8 cellular contexts compared by ENCODE assay signal in the genomic region with DNA sequence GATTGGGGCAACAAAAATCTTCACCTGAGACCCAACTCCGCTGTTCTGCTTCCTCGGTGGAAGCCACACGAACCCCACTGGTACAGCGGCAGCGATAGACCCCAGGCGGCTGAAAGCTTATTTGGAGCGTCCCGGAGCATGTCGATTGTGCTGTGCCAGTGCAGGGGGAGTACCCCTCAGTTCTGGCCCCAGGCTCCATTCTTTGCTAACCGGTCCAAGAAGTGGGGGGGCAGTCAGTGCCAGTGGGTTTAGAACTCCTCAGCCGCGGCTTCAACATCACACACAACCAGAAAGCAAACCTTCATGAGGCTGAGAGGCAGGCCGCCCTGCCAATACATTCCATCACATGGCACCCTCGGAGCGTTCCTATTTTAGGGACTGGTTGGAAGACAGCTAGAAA. TPM values are rescaled to one million over a fixed set of nuclear protein-coding genes. Genes with fewer than 3 reads are reported as not detected.
A peak's percentile ranks its signal among the peaks of the same experiment; 100 is the strongest.
DNase-seq lines count a peak whose midpoint lies in the region; ATAC-seq, FAIRE-seq and TF ChIP-seq lines count a peak whose summit lies in the region.

No MANE protein-coding gene starts in this region.

- H3K27ac Mint-ChIP-seq in H9 = peak overlapping the region in 2 of 3 experiments; percentile 77 to 79; a peak in 3 of 7 replicates
- H3K27ac Mint-ChIP-seq in WTC11 = peak overlapping the region; percentile 85

- peak overlapping the region; percentile 82 to 90 for H3K4me3 ChIP-seq in right atrium auricular region
- peak overlapping the region; percentile 29 to 38 for H3K4me3 ChIP-seq in small intestine (ENCODE audit: low read depth in 1 of 2, low read length in 2 of 2)

- H3K27me3 Mint-ChIP-seq in H9 (ENCODE audit: low read depth) = peaks cover 5% of the 10 kb centered on the region
- H3K27me3 Mint-ChIP-seq in WTC11 (ENCODE audit: low read depth) = 0 out of 2 replicates have a peak, but pooled peaks cover 5% of the 10 kb centered on the region

- H2BK15ac ChIP-seq in H9 (ENCODE audit: low read depth, low read length) = no peak overlapping the region

- no peak overlapping the region for H3T11ph ChIP-seq in H9 (ENCODE audit: low read length)

- no peak overlapping the region for H4K8ac ChIP-seq in H9 (replicated peaks; ENCODE audit: insufficient read length, low read depth, low read length)

- peak overlapping the region; percentile 85 for H3K4me2 ChIP-seq in H9 (ENCODE audit: insufficient read depth, insufficient read length, low read length)

- no peak overlapping the region for H2BK12ac ChIP-seq in H9 (ENCODE audit: insufficient read length, low read depth, low read length)

- peaks cover 22% of the 10 kb centered on the region for H3K23me2 ChIP-seq in H9 (ENCODE audit: insufficient read length, low read depth, low read length, poor library complexity, severe bottlenecking)

- H3K4ac ChIP-seq in H9 (ENCODE audit: low read depth, low read length) = no peak overlapping the region

- POLR2A ChIA-PET in WTC11 (lab: Charles Lee) = interaction anchor here (0.6 to 1.9 kb wide), 3 partner anchors 9 to 11 kb away, joined by 3 to 13 read pairs (median 3); no protein-coding TSS in a partner anchor

- no peak overlapping the region for H3K14ac ChIP-seq in H9 (ENCODE audit: insufficient read depth, low read length)

- no peak overlapping the region for H2BK120ac ChIP-seq in H9 (ENCODE audit: low read depth, low read length, poor library complexity, severe bottlenecking)

- H3K4me1 Mint-ChIP-seq in H9 (peaks cover 19 to 24% of the 10 kb centered on the region in 2 experiments), WTC11 (peaks cover 19% of the 10 kb centered on the region)

- H4K20me1 ChIP-seq in H9 (ENCODE audit: control insufficient read depth, insufficient read depth, insufficient read length) = no peaks in the 10 kb centered on the region

- H3K27me3 ChIP-seq in H9 (ENCODE audit: insufficient read depth, low read length) = no peaks in the 10 kb centered on the region
- H3K27me3 ChIP-seq in right atrium auricular region = no peaks in the 10 kb centered on the region
- H3K27me3 ChIP-seq in small intestine (ENCODE audit: control insufficient read depth in 2 of 2, insufficient read depth in 2 of 2, low read length in 2 of 2) = no peaks in the 10 kb centered on the region

- H3K36me3 Mint-ChIP-seq in H9 (ENCODE audit: insufficient read depth in 1 of 3, low read depth in 3 of 3) (peaks cover 0 to 5% (median 0%) of the 10 kb centered on the region in 3 experiments; a peak in 1 of 7 replicates), WTC11 (no peaks in the 10 kb centered on the region)

- H3K23ac ChIP-seq in H9 (ENCODE audit: insufficient read length, low read depth, low read length) = no peak overlapping the region

- DNase-seq in H9 (no peak), WTC11 (ENCODE audit: low spot score) (no peak), right atrium auricular region (ENCODE audit: low spot score) (no peak), small intestine (no peak), NCI-H2171 (lab: John Stamatoyannopoulos, UW) (no peak)
- no peak for DNase-seq in stimulated activated CD4-positive, alpha-beta T cell treated with anti-CD3 and anti-CD28 coated beads, Interleukin-15, amount 100 ng/mL, for 24 hours

- ATAC-seq in WTC11 (no peak), GM18511 (IDR thresholded peaks at IDR 0.05; ENCODE audit: unreplicated experiment) (no peak), GM18520 (IDR thresholded peaks at IDR 0.05; ENCODE audit: unreplicated experiment) (no peak)

- H3K4me1 ChIP-seq in H9 (ENCODE audit: insufficient read depth, low read length) (peaks cover 7% of the 10 kb centered on the region; the same call in 1 of the 2 replicates), right atrium auricular region (peaks cover 0 to 67% of the 10 kb centered on the region in 2 donors), small intestine (ENCODE audit: control insufficient read depth in 2 of 2, insufficient read depth in 1 of 2, low read depth in 1 of 2, low read length in 1 of 2) (peaks cover 13 to 18% of the 10 kb centered on the region in 2 donors)

- no CpG with 5 or more reads among the region's 15 CpGs for WGBS in H9 (ENCODE audit: extremely low coverage, insufficient read length, low lambda C conversion rate)
- 34 to 49% (median 45%) methylated on average over 15 of the region's 15 CpGs for WGBS in small intestine, 3 donors

- H3K18ac ChIP-seq in H9 (ENCODE audit: insufficient read length, low read depth, low read length) = no peak overlapping the region

- H4K5ac ChIP-seq in H9 (ENCODE audit: insufficient read length, low read depth, low read length) = no peak overlapping the region

- H3K36me3 ChIP-seq in right atrium auricular region = no peaks in the 10 kb centered on the region
- no peaks in the 10 kb centered on the region for H3K36me3 ChIP-seq in small intestine (ENCODE audit: control insufficient read depth in 2 of 2, insufficient read depth in 2 of 2, low read length in 2 of 2)

- H2AFZ ChIP-seq in H9 (ENCODE audit: low read length) = no peak overlapping the region

- CTCF ChIA-PET in WTC11 (lab: Charles Lee) = interaction anchor here (1.0 to 7.0 kb wide), 3 partner anchors 13 to 34 kb away, joined by 4 to 60 read pairs (median 48); no protein-coding TSS in a partner anchor

- peaks cover 2% of the 10 kb centered on the region; the same call in 1 of the 2 replicates for H3K79me2 ChIP-seq in H9 (ENCODE audit: insufficient read depth, low read length)

- H4K91ac ChIP-seq in H9 (ENCODE audit: insufficient read length, low read depth, low read length) = no peak overlapping the region

- H2BK20ac ChIP-seq in H9 (ENCODE audit: low read depth, low read length, poor library complexity, severe bottlenecking) = no peak overlapping the region

- H2BK5ac ChIP-seq in H9 (ENCODE audit: insufficient read length, low read length) = no peak overlapping the region

- H2AK5ac ChIP-seq in H9 (ENCODE audit: insufficient read length, low read length) = no peak overlapping the region

- H3K9me3 ChIP-seq in H9 (ENCODE audit: control insufficient read depth, low read depth, low read length) (no peaks in the 10 kb centered on the region), right atrium auricular region (no peaks in the 10 kb centered on the region), small intestine (ENCODE audit: control insufficient read depth, low read depth) (no peaks in the 10 kb centered on the region)

- peak overlapping the region; percentile 71 to 81 for H3K4me3 Mint-ChIP-seq in H9
- peak overlapping the region; percentile 81 for H3K4me3 Mint-ChIP-seq in WTC11

- H3K56ac ChIP-seq in H9 (ENCODE audit: insufficient read length, low read depth, low read length) = no peak overlapping the region

- no peaks in the 10 kb centered on the region for H3K79me1 ChIP-seq in H9 (ENCODE audit: insufficient read depth, low read depth, low read length, poor library complexity, severe bottlenecking)

- no peak for FAIRE-seq in small intestine (lab: Jason Lieb, UNC)

- no peak for TF ChIP-seq CTCF in H9 (conservative IDR thresholded peaks at IDR 0.05)
- no peak for TF ChIP-seq CTCF in WTC11 (IDR thresholded peaks at IDR 0.05)
- no peak for TF ChIP-seq CTCF in right atrium auricular region (IDR thresholded peaks at IDR 0.05)

- H3K9ac ChIP-seq in H9 (ENCODE audit: extremely low read depth, insufficient read length, low read length) = no peak overlapping the region

- H3K27ac ChIP-seq in H9 (ENCODE audit: insufficient read length, low read depth, low read length) (no peak overlapping the region), right atrium auricular region (peak overlapping the region; percentile 99 to 100), small intestine (ENCODE audit: low read depth in 1 of 2, low read length in 1 of 2) (peak overlapping the region; percentile 69 to 94)

- no peaks in the 10 kb centered on the region; a peak in 1 of 5 replicates for H3K9me3 Mint-ChIP-seq in H9
- no peaks in the 10 kb centered on the region for H3K9me3 Mint-ChIP-seq in WTC11

TF ChIP-seq in WTC11, 78 proteins besides CTCF, POLR2A, EP300 and RAD21 (continues in another document):
- TF ChIP-seq, protein P1, sequence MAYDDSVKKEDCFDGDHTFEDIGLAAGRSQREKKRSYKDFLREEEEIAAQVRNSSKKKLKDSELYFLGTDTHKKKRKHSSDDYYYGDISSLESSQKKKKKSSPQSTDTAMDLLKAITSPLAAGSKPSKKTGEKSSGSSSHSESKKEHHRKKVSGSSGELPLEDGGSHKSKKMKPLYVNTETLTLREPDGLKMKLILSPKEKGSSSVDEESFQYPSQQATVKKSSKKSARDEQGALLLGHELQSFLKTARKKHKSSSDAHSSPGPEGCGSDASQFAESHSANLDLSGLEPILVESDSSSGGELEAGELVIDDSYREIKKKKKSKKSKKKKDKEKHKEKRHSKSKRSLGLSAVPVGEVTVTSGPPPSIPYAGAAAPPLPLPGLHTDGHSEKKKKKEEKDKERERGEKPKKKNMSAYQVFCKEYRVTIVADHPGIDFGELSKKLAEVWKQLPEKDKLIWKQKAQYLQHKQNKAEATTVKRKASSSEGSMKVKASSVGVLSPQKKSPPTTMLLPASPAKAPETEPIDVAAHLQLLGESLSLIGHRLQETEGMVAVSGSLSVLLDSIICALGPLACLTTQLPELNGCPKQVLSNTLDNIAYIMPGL (CRISPR knock-in tag; IDR thresholded peaks at IDR 0.05) = no peak
- TF ChIP-seq, protein P2, sequence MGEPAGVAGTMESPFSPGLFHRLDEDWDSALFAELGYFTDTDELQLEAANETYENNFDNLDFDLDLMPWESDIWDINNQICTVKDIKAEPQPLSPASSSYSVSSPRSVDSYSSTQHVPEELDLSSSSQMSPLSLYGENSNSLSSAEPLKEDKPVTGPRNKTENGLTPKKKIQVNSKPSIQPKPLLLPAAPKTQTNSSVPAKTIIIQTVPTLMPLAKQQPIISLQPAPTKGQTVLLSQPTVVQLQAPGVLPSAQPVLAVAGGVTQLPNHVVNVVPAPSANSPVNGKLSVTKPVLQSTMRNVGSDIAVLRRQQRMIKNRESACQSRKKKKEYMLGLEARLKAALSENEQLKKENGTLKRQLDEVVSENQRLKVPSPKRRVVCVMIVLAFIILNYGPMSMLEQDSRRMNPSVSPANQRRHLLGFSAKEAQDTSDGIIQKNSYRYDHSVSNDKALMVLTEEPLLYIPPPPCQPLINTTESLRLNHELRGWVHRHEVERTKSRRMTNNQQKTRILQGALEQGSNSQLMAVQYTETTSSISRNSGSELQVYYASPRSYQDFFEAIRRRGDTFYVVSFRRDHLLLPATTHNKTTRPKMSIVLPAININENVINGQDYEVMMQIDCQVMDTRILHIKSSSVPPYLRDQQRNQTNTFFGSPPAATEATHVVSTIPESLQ (CRISPR knock-in tag; IDR thresholded peaks at IDR 0.05) = no peak
- TF ChIP-seq CREB1 (CRISPR knock-in tag; IDR thresholded peaks at IDR 0.05) (no peak), GRHL2 (CRISPR knock-in tag; IDR thresholded peaks at IDR 0.05; ENCODE audit: insufficient replicate concordance, severe bottlenecking) (no peak), NR1H2 (CRISPR knock-in tag; IDR thresholded peaks at IDR 0.05) (no peak)
- TF ChIP-seq, protein P3, sequence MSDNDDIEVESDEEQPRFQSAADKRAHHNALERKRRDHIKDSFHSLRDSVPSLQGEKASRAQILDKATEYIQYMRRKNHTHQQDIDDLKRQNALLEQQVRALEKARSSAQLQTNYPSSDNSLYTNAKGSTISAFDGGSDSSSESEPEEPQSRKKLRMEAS (CRISPR knock-in tag; IDR thresholded peaks at IDR 0.05) = no peak

RNA-seq across cellular contexts. Expression of a gene that starts 1.7 kb away (rescaled TPM):
- 37.4 and 38.9 TPM in 2 replicates for total RNA-seq in H9 (2021)
- 18.3 to 21.6 TPM (median 18.4 TPM) in 3 replicates for total RNA-seq in WTC11 (2021)
- 1 to 10 TPM; 3.7 to 7.7 TPM for total RNA-seq in right atrium auricular region
- polyA plus RNA-seq in small intestine = 10 to 100 TPM in 1 of 3 donors, 1 to 10 TPM in 2; 4.2 to 11.6 (median 4.6) TPM
